ENCODE assay signal across 15 cellular contexts in the genomic region with DNA sequence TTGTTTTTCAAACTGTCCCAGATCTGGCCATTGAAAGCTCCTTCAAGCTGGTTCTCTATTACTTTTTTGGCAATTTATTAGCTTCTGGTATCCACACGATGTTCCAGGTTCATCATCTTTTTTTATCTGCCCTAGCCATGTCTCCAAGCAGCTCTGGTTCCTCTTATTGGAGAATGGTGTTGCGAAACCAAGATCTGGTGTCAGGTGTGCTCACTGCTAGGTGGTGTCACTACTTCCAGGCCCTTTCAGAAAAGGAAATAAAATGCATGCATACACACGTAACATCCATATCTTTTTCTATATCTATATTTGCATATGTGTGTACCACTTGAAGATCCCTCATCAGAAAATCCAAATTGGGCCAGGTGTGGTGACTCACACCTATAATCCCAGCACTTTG. TPM values are rescaled to one million over a fixed set of nuclear protein-coding genes. Genes with fewer than 3 reads are reported as not detected.
DNase-seq lines count a peak whose midpoint lies in the region; ATAC-seq and TF ChIP-seq lines count a peak whose summit lies in the region.
"Had no signal": no experiment of that assay in that cellular context is flagged by ENCODE, and none has a peak within 500 bp of the region (broad histone marks: within the 10 kb centered on the region; RNA-seq: fewer than 3 reads in every experiment).

No MANE protein-coding gene starts in this region.

- CTCF ChIA-PET in activated CD4-positive, alpha-beta T cell treated with anti-CD3 and anti-CD28 coated beads, Interleukin-2, amount 10 ng/mL, durations not matched to agents 7 days and 5 days (lab: Charles Lee): interaction anchor here (0.7 kb wide), 2 partner anchors 1014 to 1868 kb away, joined by 3 read pairs; no protein-coding TSS in a partner anchor

- POLR2A ChIA-PET in activated CD4-positive, alpha-beta T cell treated with anti-CD3 and anti-CD28 coated beads, Interleukin-2, amount 10 ng/mL, durations not matched to agents 7 days and 5 days (lab: Charles Lee): no interaction called here

- TF ChIP-seq CTCF in C4-2B (conservative IDR thresholded peaks at IDR 0.05) (no peak), NB4 (IDR thresholded peaks at IDR 0.05; ENCODE audit: low read depth, low read length) (no peak), foreskin keratinocyte (conservative IDR thresholded peaks at IDR 0.05) (no peak)

- no peak for TF ChIP-seq POLR2A in NB4 (IDR thresholded peaks at IDR 0.05; ENCODE audit: extremely low read depth, insufficient read length)

- peaks cover 25% of the 10 kb centered on the region for H3K4me1 Mint-ChIP-seq in activated CD4-positive, alpha-beta T cell treated with anti-CD3 and anti-CD28 coated beads, Interleukin-2, amount 10 ng/mL, durations not matched to agents 7 days and 5 days

- H3K27ac ChIP-seq in C4-2B (peak overlapping the region; percentile 6; the same call in 1 of the 2 replicates), foreskin keratinocyte (no peak overlapping the region)
- H3K27ac ChIP-seq: 22Rv1, BLaER1 had no signal

- DNase-seq in DMS53 (lab: John Stamatoyannopoulos, UW) (peak; percentile 14), DMS53 treated with DMSO at 0.1 percent for 48 hours (lab: John Stamatoyannopoulos, UW; ENCODE audit: unreplicated experiment) (no peak), NB4 (ENCODE audit: low read depth) (peak; percentile 25), foreskin keratinocyte (peak; percentile 16 to 37), GM19238 (ENCODE audit: insufficient read length, low spot score) (no peak), NCI-H446 (lab: John Stamatoyannopoulos, UW) (no peak)
- DNase-seq in activated CD4-positive, alpha-beta T cell treated with anti-CD3 and anti-CD28 coated beads, Interleukin-2, amount 10 ng/mL, durations not matched to agents 7 days and 5 days: no peak
- DNase-seq: NCI-H1105, NCI-H187, NCI-H2171, NCI-H510A treated with DMSO at 0.1 percent for 48 hours, SHP77 had no signal

- H3K4me1 ChIP-seq in foreskin keratinocyte: no peaks in the 10 kb centered on the region
- H3K4me1 ChIP-seq: BLaER1 had no signal

- H3K9me3 Mint-ChIP-seq in activated CD4-positive, alpha-beta T cell treated with anti-CD3 and anti-CD28 coated beads, Interleukin-2, amount 10 ng/mL, durations not matched to agents 7 days and 5 days: no peaks in the 10 kb centered on the region

- H3K27me3 ChIP-seq in foreskin keratinocyte: no peaks in the 10 kb centered on the region
- H3K27me3 ChIP-seq: BLaER1 had no signal

- no peak overlapping the region for H3K4me3 ChIP-seq in NB4 (ENCODE audit: low read depth, low read length)
- H3K4me3 ChIP-seq: BLaER1 had no signal

- ATAC-seq in foreskin keratinocyte: no peak

- no peak overlapping the region for H3K27ac Mint-ChIP-seq in activated CD4-positive, alpha-beta T cell treated with anti-CD3 and anti-CD28 coated beads, Interleukin-2, amount 10 ng/mL, durations not matched to agents 7 days and 5 days

- no peak overlapping the region for H3K4me3 Mint-ChIP-seq in activated CD4-positive, alpha-beta T cell treated with anti-CD3 and anti-CD28 coated beads, Interleukin-2, amount 10 ng/mL, durations not matched to agents 7 days and 5 days

- H3K36me3 Mint-ChIP-seq in activated CD4-positive, alpha-beta T cell treated with anti-CD3 and anti-CD28 coated beads, Interleukin-2, amount 10 ng/mL, durations not matched to agents 7 days and 5 days (ENCODE audit: low read depth): peaks cover 11% of the 10 kb centered on the region

- H3K27me3 Mint-ChIP-seq in activated CD4-positive, alpha-beta T cell treated with anti-CD3 and anti-CD28 coated beads, Interleukin-2, amount 10 ng/mL, durations not matched to agents 7 days and 5 days: no peaks in the 10 kb centered on the region

RNA-seq across cellular contexts. Expression of gene GATAD2B, which starts 53.3 kb away (rescaled TPM):
- total RNA-seq in foreskin keratinocyte: 14.5 and 14.8 TPM in 2 replicates
- 4.1 and 4.9 TPM in 2 replicates for polyA plus RNA-seq in foreskin keratinocyte
- 10 to 100 TPM; 73.4 to 75.4 TPM for total RNA-seq in activated CD4-positive, alpha-beta T cell treated with anti-CD3 and anti-CD28 coated beads, Interleukin-2, amount 10 ng/mL, durations not matched to agents 7 days and 5 days

Comparison
In these comparisons a context has a peak if more than half of its experiments do, and no peak if none do; other contexts are left out.
1. DNase-seq: peak in DMS53 (single experiment), NB4 (single experiment) and foreskin keratinocyte (2 of 2); none in DMS53 treated with DMSO at 0.1 percent for 48 hours (single experiment), activated CD4-positive, alpha-beta T cell treated with anti-CD3 and anti-CD28 coated beads, Interleukin-2, amount 10 ng/mL, durations not matched to agents 7 days and 5 days (single experiment), GM19238 (single experiment) and NCI-H446 (0 of 2).